In the genomic region with DNA sequence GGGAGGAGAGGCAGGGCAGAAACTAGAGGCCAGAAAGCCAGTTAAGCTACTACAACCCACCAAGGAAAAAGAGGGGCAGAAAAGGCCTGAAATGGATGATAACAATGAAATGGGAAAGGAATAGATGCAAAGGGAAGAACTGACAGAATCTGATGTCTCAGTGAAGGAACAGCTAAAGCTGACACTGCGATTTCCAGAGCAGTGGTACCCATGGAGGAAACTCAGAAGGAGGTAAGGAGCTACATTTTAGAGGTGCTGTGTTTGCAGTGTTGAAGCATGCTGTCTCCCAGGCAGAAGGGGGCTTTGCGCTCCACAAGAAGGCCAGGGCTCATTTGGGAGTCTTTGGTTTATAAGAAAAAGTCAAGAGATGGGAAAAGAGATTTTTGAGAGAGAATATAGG, we compare ENCODE assay signal across 11 cellular contexts. TPM values are rescaled to one million over a fixed set of nuclear protein-coding genes. Genes with fewer than 3 reads are reported as not detected.
DNase-seq lines count a peak whose midpoint lies in the region; ATAC-seq and TF ChIP-seq lines count a peak whose summit lies in the region.
"Had no signal": no experiment of that assay in that cellular context is flagged by ENCODE, and none has a peak within 500 bp of the region (broad histone marks: within the 10 kb centered on the region; RNA-seq: fewer than 3 reads in every experiment).

No MANE protein-coding gene starts in this region.

- peak overlapping the region; percentile 88 for H3K4me3 ChIP-seq in GM23248
- H3K4me3 ChIP-seq in left lung = no peak overlapping the region

- peaks cover 88% of the 10 kb centered on the region for H3K79me2 ChIP-seq in GM23248 (ENCODE audit: insufficient read depth)

- peak overlapping the region; percentile 93 for H3K9ac ChIP-seq in GM23248

- TF ChIP-seq CTCF in left lung (IDR thresholded peaks at IDR 0.05) = no peak

- DNase-seq in GM23248 = no peak
- no peak for DNase-seq in left lung
- DNase-seq in DMS79 (lab: John Stamatoyannopoulos, UW) = no peak
- no peak for DNase-seq in COLO668 (lab: John Stamatoyannopoulos, UW; ENCODE audit: unreplicated experiment)
- DNase-seq in NCI-H345 (lab: John Stamatoyannopoulos, UW) = no peak
- DNase-seq: activated CD4-positive, alpha-beta T cell treated with anti-CD3 and anti-CD28 coated beads for 1 hour; NCI-H2029; stimulated activated naive CD8-positive, alpha-beta T cell treated with anti-CD3 and anti-CD28 coated beads, Interleukin-15, Interleukin-2, amounts not matched to agents 100 U/mL and 50 U/mL, for 24 hours had no signal

- H2AFZ ChIP-seq in GM23248 = no peak overlapping the region

- H3K4me2 ChIP-seq in GM23248 (ENCODE audit: unreplicated experiment) = peak overlapping the region; percentile 89

- H3F3A ChIP-seq in GM23248 (ENCODE audit: insufficient read depth) = peaks cover 88% of the 10 kb centered on the region

- peak overlapping the region; percentile 89 for H3K4me3 Mint-ChIP-seq in activated T-helper 17 cell treated with anti-CD3 and anti-CD28 coated beads, Interleukin-2, amount 50 U/mL, for 72 hours
- peak overlapping the region; percentile 64 for H3K4me3 Mint-ChIP-seq in stimulated activated memory B cell treated with anti-CD40 and anti-IgM and Interleukin-4, amounts not matched to agents 10 μg/mL and 1 μg/mL and 100 μg/mL, for 72 hours

- H3K4me1 Mint-ChIP-seq in activated T-helper 17 cell treated with anti-CD3 and anti-CD28 coated beads, Interleukin-2, amount 50 U/mL, for 72 hours = peaks cover 29% of the 10 kb centered on the region
- H3K4me1 Mint-ChIP-seq in stimulated activated memory B cell treated with anti-CD40 and anti-IgM and Interleukin-4, amounts not matched to agents 10 μg/mL and 1 μg/mL and 100 μg/mL, for 72 hours = peaks cover 66% of the 10 kb centered on the region

- H3K27me3 Mint-ChIP-seq in activated T-helper 17 cell treated with anti-CD3 and anti-CD28 coated beads, Interleukin-2, amount 50 U/mL, for 72 hours = no peaks in the 10 kb centered on the region
- no peaks in the 10 kb centered on the region for H3K27me3 Mint-ChIP-seq in stimulated activated memory B cell treated with anti-CD40 and anti-IgM and Interleukin-4, amounts not matched to agents 10 μg/mL and 1 μg/mL and 100 μg/mL, for 72 hours

- no peaks in the 10 kb centered on the region for H3K9me3 Mint-ChIP-seq in activated T-helper 17 cell treated with anti-CD3 and anti-CD28 coated beads, Interleukin-2, amount 50 U/mL, for 72 hours
- H3K9me3 Mint-ChIP-seq in stimulated activated memory B cell treated with anti-CD40 and anti-IgM and Interleukin-4, amounts not matched to agents 10 μg/mL and 1 μg/mL and 100 μg/mL, for 72 hours = no peaks in the 10 kb centered on the region

- peak overlapping the region; percentile 92 for H3K27ac ChIP-seq in GM23248
- H3K27ac ChIP-seq in left lung = peak overlapping the region; percentile 20 to 57

- no peaks in the 10 kb centered on the region for H3K9me2 ChIP-seq in GM23248 (ENCODE audit: insufficient read depth)

- in situ Hi-C loops in GM23248 (cut with MboI) = no loop called here

- H3K27ac Mint-ChIP-seq in activated T-helper 17 cell treated with anti-CD3 and anti-CD28 coated beads, Interleukin-2, amount 50 U/mL, for 72 hours = peak overlapping the region; percentile 61
- peak overlapping the region; percentile 67 for H3K27ac Mint-ChIP-seq in stimulated activated memory B cell treated with anti-CD40 and anti-IgM and Interleukin-4, amounts not matched to agents 10 μg/mL and 1 μg/mL and 100 μg/mL, for 72 hours

- H3K36me3 ChIP-seq in GM23248 (ENCODE audit: low read depth) (peaks cover 30% of the 10 kb centered on the region), left lung (peaks cover 0 to 40% of the 10 kb centered on the region in 2 donors)

- H3K4me1 ChIP-seq in GM23248 (ENCODE audit: insufficient read depth) (peaks cover 85% of the 10 kb centered on the region), left lung (peaks cover 30 to 66% of the 10 kb centered on the region in 2 donors)

- H4K20me1 ChIP-seq in GM23248 (ENCODE audit: insufficient read depth) = no peaks in the 10 kb centered on the region

- intact Hi-C loops in left lung (cut with DNase I) = no loop called here

- peaks cover 66% of the 10 kb centered on the region for H3K36me3 Mint-ChIP-seq in activated T-helper 17 cell treated with anti-CD3 and anti-CD28 coated beads, Interleukin-2, amount 50 U/mL, for 72 hours (ENCODE audit: low read depth)
- H3K36me3 Mint-ChIP-seq in stimulated activated memory B cell treated with anti-CD40 and anti-IgM and Interleukin-4, amounts not matched to agents 10 μg/mL and 1 μg/mL and 100 μg/mL, for 72 hours = peaks cover 54% of the 10 kb centered on the region

- no peak for ATAC-seq in activated T-helper 17 cell treated with anti-CD3 and anti-CD28 coated beads, Interleukin-2, amount 50 U/mL, for 72 hours (replicated peaks)
- no peak for ATAC-seq in left lung
- ATAC-seq in stimulated activated memory B cell treated with anti-CD40 and anti-IgM and Interleukin-4, amounts not matched to agents 10 μg/mL and 1 μg/mL and 100 μg/mL, for 72 hours = no peak
- ATAC-seq in GM21529 (IDR thresholded peaks at IDR 0.05; ENCODE audit: unreplicated experiment) = no peak
- ATAC-seq: stimulated activated naive CD8-positive, alpha-beta T cell treated with anti-CD3 and anti-CD28 coated beads, Interleukin-15, Interleukin-2, amounts not matched to agents 100 U/mL and 50 U/mL, for 24 hours had no signal

- 96 to 100% methylated on average over 2 of the region's 2 CpGs for WGBS in GM23248 (ENCODE audit: low coverage in 1 of 2, low lambda C conversion rate in 2 of 2, missing lambda C conversion rate in 2 of 2), 2 experiments

- no peaks in the 10 kb centered on the region for H3K9me3 ChIP-seq in GM23248 (ENCODE audit: low read depth)
- no peaks in the 10 kb centered on the region for H3K9me3 ChIP-seq in left lung

- H3K27me3 ChIP-seq in GM23248 (replicated peaks; ENCODE audit: insufficient read depth) (no peaks in the 10 kb centered on the region), left lung (no peaks in the 10 kb centered on the region)

RNA-seq across cellular contexts. Expression of a gene that starts 38.0 kb away (rescaled TPM):
- total RNA-seq in GM23248 (2014; rRNA removed; shearing (Covaris generic)) = 159 and 175 TPM in 2 replicates
- 107 and 112 TPM in 2 replicates for polyA plus RNA-seq in GM23248 (2016; fragmentation: Nextera tagmentation; extraction: Ambion mirVana)
- total RNA-seq in activated T-helper 17 cell treated with anti-CD3 and anti-CD28 coated beads, Interleukin-2, amount 50 U/mL, for 72 hours = 10 to 100 TPM; 33.3 to 45.6 TPM
- 10 to 100 TPM; 84.0 to 91.4 TPM for total RNA-seq in left lung
